In genomic region chr16:30697264-30698138, GRCh38 we compare ENCODE assay signal across 1 cellular context.
TF ChIP-seq lines count a peak whose summit lies in the region.

No MANE protein-coding gene starts in this region.

TF ChIP-seq in HEK293, 187 proteins besides CTCF, POLR2A, EP300 and RAD21 (continued from another document):
- TF ChIP-seq, protein P1, sequence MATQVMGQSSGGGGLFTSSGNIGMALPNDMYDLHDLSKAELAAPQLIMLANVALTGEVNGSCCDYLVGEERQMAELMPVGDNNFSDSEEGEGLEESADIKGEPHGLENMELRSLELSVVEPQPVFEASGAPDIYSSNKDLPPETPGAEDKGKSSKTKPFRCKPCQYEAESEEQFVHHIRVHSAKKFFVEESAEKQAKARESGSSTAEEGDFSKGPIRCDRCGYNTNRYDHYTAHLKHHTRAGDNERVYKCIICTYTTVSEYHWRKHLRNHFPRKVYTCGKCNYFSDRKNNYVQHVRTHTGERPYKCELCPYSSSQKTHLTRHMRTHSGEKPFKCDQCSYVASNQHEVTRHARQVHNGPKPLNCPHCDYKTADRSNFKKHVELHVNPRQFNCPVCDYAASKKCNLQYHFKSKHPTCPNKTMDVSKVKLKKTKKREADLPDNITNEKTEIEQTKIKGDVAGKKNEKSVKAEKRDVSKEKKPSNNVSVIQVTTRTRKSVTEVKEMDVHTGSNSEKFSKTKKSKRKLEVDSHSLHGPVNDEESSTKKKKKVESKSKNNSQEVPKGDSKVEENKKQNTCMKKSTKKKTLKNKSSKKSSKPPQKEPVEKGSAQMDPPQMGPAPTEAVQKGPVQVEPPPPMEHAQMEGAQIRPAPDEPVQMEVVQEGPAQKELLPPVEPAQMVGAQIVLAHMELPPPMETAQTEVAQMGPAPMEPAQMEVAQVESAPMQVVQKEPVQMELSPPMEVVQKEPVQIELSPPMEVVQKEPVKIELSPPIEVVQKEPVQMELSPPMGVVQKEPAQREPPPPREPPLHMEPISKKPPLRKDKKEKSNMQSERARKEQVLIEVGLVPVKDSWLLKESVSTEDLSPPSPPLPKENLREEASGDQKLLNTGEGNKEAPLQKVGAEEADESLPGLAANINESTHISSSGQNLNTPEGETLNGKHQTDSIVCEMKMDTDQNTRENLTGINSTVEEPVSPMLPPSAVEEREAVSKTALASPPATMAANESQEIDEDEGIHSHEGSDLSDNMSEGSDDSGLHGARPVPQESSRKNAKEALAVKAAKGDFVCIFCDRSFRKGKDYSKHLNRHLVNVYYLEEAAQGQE (tag by site-specific recombination; IDR thresholded peaks at IDR 0.05) = no peak
- no peak for TF ChIP-seq ZNF248 (tag by site-specific recombination; IDR thresholded peaks at IDR 0.05)
- TF ChIP-seq ZNF76 (tag by site-specific recombination; IDR thresholded peaks at IDR 0.05; ENCODE audit: borderline replicate concordance, low read depth) = peak; percentile 98
- TF ChIP-seq, protein P2, sequence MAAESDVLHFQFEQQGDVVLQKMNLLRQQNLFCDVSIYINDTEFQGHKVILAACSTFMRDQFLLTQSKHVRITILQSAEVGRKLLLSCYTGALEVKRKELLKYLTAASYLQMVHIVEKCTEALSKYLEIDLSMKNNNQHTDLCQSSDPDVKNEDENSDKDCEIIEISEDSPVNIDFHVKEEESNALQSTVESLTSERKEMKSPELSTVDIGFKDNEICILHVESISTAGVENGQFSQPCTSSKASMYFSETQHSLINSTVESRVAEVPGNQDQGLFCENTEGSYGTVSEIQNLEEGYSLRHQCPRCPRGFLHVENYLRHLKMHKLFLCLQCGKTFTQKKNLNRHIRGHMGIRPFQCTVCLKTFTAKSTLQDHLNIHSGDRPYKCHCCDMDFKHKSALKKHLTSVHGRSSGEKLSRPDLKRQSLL (tag by site-specific recombination; IDR thresholded peaks at IDR 0.05) = no peak
- no peak for TF ChIP-seq ZNF785 (tag by site-specific recombination; IDR thresholded peaks at IDR 0.05)
- no peak for TF ChIP-seq MZF1 (tag by site-specific recombination; IDR thresholded peaks at IDR 0.05; ENCODE audit: borderline replicate concordance)
- no peak for TF ChIP-seq ZNF37A (tag by site-specific recombination; IDR thresholded peaks at IDR 0.05)
- TF ChIP-seq, protein P3, sequence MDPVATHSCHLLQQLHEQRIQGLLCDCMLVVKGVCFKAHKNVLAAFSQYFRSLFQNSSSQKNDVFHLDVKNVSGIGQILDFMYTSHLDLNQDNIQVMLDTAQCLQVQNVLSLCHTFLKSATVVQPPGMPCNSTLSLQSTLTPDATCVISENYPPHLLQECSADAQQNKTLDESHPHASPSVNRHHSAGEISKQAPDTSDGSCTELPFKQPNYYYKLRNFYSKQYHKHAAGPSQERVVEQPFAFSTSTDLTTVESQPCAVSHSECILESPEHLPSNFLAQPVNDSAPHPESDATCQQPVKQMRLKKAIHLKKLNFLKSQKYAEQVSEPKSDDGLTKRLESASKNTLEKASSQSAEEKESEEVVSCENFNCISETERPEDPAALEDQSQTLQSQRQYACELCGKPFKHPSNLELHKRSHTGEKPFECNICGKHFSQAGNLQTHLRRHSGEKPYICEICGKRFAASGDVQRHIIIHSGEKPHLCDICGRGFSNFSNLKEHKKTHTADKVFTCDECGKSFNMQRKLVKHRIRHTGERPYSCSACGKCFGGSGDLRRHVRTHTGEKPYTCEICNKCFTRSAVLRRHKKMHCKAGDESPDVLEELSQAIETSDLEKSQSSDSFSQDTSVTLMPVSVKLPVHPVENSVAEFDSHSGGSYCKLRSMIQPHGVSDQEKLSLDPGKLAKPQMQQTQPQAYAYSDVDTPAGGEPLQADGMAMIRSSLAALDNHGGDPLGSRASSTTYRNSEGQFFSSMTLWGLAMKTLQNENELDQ (tag by site-specific recombination; IDR thresholded peaks at IDR 0.05; ENCODE audit: low read depth) = no peak
- TF ChIP-seq ZNF777 (tag by site-specific recombination; IDR thresholded peaks at IDR 0.05; ENCODE audit: borderline replicate concordance) = no peak
- TF ChIP-seq ZNF664 (tag by site-specific recombination; IDR thresholded peaks at IDR 0.05) = no peak
- no peak for TF ChIP-seq ZBTB26 (tag by site-specific recombination; optimal IDR thresholded peaks at IDR 0.05)
- TF ChIP-seq, protein P4, sequence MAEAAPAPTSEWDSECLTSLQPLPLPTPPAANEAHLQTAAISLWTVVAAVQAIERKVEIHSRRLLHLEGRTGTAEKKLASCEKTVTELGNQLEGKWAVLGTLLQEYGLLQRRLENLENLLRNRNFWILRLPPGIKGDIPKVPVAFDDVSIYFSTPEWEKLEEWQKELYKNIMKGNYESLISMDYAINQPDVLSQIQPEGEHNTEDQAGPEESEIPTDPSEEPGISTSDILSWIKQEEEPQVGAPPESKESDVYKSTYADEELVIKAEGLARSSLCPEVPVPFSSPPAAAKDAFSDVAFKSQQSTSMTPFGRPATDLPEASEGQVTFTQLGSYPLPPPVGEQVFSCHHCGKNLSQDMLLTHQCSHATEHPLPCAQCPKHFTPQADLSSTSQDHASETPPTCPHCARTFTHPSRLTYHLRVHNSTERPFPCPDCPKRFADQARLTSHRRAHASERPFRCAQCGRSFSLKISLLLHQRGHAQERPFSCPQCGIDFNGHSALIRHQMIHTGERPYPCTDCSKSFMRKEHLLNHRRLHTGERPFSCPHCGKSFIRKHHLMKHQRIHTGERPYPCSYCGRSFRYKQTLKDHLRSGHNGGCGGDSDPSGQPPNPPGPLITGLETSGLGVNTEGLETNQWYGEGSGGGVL (tag by site-specific recombination; IDR thresholded peaks at IDR 0.05) = no peak
- TF ChIP-seq YY2 (tag by site-specific recombination; IDR thresholded peaks at IDR 0.05) = no peak
- TF ChIP-seq, protein P5, sequence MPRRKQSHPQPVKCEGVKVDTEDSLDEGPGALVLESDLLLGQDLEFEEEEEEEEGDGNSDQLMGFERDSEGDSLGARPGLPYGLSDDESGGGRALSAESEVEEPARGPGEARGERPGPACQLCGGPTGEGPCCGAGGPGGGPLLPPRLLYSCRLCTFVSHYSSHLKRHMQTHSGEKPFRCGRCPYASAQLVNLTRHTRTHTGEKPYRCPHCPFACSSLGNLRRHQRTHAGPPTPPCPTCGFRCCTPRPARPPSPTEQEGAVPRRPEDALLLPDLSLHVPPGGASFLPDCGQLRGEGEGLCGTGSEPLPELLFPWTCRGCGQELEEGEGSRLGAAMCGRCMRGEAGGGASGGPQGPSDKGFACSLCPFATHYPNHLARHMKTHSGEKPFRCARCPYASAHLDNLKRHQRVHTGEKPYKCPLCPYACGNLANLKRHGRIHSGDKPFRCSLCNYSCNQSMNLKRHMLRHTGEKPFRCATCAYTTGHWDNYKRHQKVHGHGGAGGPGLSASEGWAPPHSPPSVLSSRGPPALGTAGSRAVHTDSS (tag by site-specific recombination; IDR thresholded peaks at IDR 0.05) = peak; percentile 77
- TF ChIP-seq ZNF629 (tag by site-specific recombination; IDR thresholded peaks at IDR 0.05) = no peak
- no peak for TF ChIP-seq ZNF157 (tag by site-specific recombination; IDR thresholded peaks at IDR 0.05)
- no peak for TF ChIP-seq AEBP2 (tag by site-specific recombination; IDR thresholded peaks at IDR 0.05; ENCODE audit: borderline replicate concordance)
- no peak for TF ChIP-seq ZNF624 (tag by site-specific recombination; IDR thresholded peaks at IDR 0.05)
- TF ChIP-seq ZBTB48 (tag by site-specific recombination; IDR thresholded peaks at IDR 0.05) = 0 out of 2 replicates have a peak, but pooled peaks have one; percentile 9
